ENCODE assay signal across 13 cellular contexts in the genomic region with DNA sequence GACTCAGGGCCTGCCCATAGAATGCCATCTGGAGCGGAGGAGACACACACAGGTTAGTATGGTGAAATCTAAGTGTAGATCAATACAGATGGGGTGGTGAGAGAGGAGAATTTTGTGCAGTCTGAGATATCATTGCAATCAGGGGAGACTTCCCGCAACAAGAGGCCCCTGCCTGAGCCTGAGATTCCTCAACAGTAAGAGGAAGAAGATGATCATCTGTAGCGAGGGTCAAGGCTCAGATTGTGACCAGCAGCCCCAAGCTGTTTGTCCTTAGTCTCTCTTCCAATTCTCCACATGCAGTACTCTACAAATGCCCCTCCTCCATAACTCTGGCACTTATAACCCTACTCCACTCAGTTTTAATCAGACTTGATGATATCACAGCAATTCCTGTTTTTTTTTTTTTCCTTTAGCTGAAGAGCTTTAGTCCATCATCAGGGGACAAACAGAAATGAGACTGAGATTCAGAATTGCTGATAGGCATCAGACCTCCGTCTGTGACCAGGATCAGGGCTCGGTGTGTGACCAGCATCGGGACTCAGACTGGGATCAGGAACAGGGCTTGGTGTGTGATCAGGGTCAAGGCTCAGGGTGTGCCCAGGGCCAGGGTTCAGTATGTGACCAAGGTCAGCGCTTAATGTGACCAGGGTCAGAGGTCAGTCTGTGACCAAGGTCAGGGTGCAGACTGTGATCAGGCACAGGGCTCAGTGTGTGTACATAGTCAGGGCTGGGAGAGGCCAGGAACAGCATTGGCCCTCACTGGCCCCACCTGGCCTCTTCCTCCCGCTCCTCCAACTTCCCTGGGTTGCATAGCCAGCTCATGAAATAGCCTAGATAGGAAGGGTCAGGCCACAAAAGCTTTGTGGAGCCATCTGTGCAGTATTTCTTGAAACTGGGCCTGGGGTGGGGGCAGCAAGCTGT. TPM values are rescaled to one million over a fixed set of nuclear protein-coding genes. Genes with fewer than 3 reads are reported as not detected.
DNase-seq lines count a peak whose midpoint lies in the region; ATAC-seq and TF ChIP-seq lines count a peak whose summit lies in the region.
"Had no signal": no experiment of that assay in that cellular context is flagged by ENCODE, and none has a peak within 500 bp of the region (broad histone marks: within the 10 kb centered on the region; RNA-seq: fewer than 3 reads in every experiment).

No MANE protein-coding gene starts in this region.

- TF ChIP-seq EP300 in gastroesophageal sphincter (IDR thresholded peaks at IDR 0.05) (no peak), sigmoid colon (IDR thresholded peaks at IDR 0.05) (no peak)

- POLR2A ChIA-PET in CD4-positive, alpha-beta memory T cell (lab: Charles Lee; ENCODE audit: partially characterized antibody), result interaction anchor here (1.1 to 1.2 kb wide), 3 partner anchors 11 to 13 kb away, joined by 3 to 5 read pairs (median 4); no protein-coding TSS in a partner anchor

- H3K4me1 Mint-ChIP-seq in CD4-positive, alpha-beta memory T cell, result peaks cover 21 to 49% (median 33%) of the 10 kb centered on the region in 4 donors

- ATAC-seq in gastroesophageal sphincter (peak; percentile 9), HG03432 (IDR thresholded peaks at IDR 0.05; ENCODE audit: unreplicated experiment) (no peak)
- ATAC-seq: activated CD4-positive, CD25-positive, alpha-beta regulatory T cell treated with anti-CD3 and anti-CD28 coated beads, Interleukin-2, amount 50 U/mL, for 24 hours had no signal

- TF ChIP-seq POLR2A in gastroesophageal sphincter (IDR thresholded peaks at IDR 0.05) (no peak), sigmoid colon (IDR thresholded peaks at IDR 0.05) (no peak)

- no peak overlapping the region for H3K4me3 ChIP-seq in CD4-positive, alpha-beta memory T cell (ENCODE audit: low read length in 2 of 2)
- H3K4me3 ChIP-seq in gastroesophageal sphincter (no peak overlapping the region), sigmoid colon (no peak overlapping the region)

- no peaks in the 10 kb centered on the region for H3K36me3 ChIP-seq in CD4-positive, alpha-beta memory T cell (ENCODE audit: insufficient read depth, low read length)
- H3K36me3 ChIP-seq in gastroesophageal sphincter, result peaks cover 0 to 7% of the 10 kb centered on the region in 2 donors
- no peaks in the 10 kb centered on the region for H3K36me3 ChIP-seq in sigmoid colon

- intact Hi-C loops in CD4-positive, alpha-beta memory T cell (cut with micrococcal nuclease), result no loop called here
- intact Hi-C loops in sigmoid colon (cut with DNase I), result no loop called here

- H3K4me3 Mint-ChIP-seq in CD4-positive, alpha-beta memory T cell, result peak overlapping the region in 2 of 8 donors; percentile 4
- H3K4me3 Mint-ChIP-seq: naive B cell had no signal

- H3K36me3 Mint-ChIP-seq in CD4-positive, alpha-beta memory T cell, result no peaks in the 10 kb centered on the region
- H3K36me3 Mint-ChIP-seq: naive B cell had no signal

- 65 to 94% methylated on average over 2 to 4 of the region's 8 CpGs for WGBS in gastroesophageal sphincter (ENCODE audit: low coverage in 1 of 2), 2 donors
- WGBS in sigmoid colon, 2 donors, result 81 to 84% methylated on average over 8 of the region's 8 CpGs

- CTCF ChIA-PET in CD4-positive, alpha-beta memory T cell (lab: Charles Lee; ENCODE audit: partially characterized antibody), result interaction anchor here (1.2 to 1.9 kb wide), 6 partner anchors 11 to 33 kb away, joined by 4 to 21 read pairs (median 4); no protein-coding TSS in a partner anchor

- H3K9me3 ChIP-seq in CD4-positive, alpha-beta memory T cell (ENCODE audit: control insufficient read depth in 1 of 2, low read length in 2 of 2), result no peaks in the 10 kb centered on the region
- no peaks in the 10 kb centered on the region for H3K9me3 ChIP-seq in gastroesophageal sphincter
- H3K9me3 ChIP-seq in sigmoid colon, result no peaks in the 10 kb centered on the region

- TF ChIP-seq CTCF in gastroesophageal sphincter (IDR thresholded peaks at IDR 0.05), result no peak
- no peak for TF ChIP-seq CTCF in sigmoid colon (IDR thresholded peaks at IDR 0.05)

- H3K4me1 ChIP-seq in CD4-positive, alpha-beta memory T cell (ENCODE audit: insufficient read depth, low read length), result peaks cover 32% of the 10 kb centered on the region
- H3K4me1 ChIP-seq in gastroesophageal sphincter (peaks cover 0 to 73% (median 22%) of the 10 kb centered on the region in 3 donors), sigmoid colon (peaks cover 0 to 34% (median 14%) of the 10 kb centered on the region in 4 donors)

- no peak for DNase-seq in CD4-positive, alpha-beta memory T cell
- peak; percentile 52 for DNase-seq in SK-N-DZ (ENCODE audit: low spot score)
- peak; percentile 43 for DNase-seq in sigmoid colon
- no peak for DNase-seq in NCI-H146 treated with DMSO at 0.1 percent for 48 hours (lab: John Stamatoyannopoulos, UW; ENCODE audit: unreplicated experiment)
- no peak for DNase-seq in NCI-H82 treated with DMSO at 0.1 percent for 48 hours (lab: John Stamatoyannopoulos, UW; ENCODE audit: unreplicated experiment)
- no peak for DNase-seq in activated CD8-positive, alpha-beta memory T cell treated with anti-CD3 and anti-CD28 coated beads, Interleukin-2, amount 50 U/mL, for 4 hours
- DNase-seq: activated effector memory CD4-positive, alpha-beta T cell treated with Interleukin-2 at 50 U/mL for 16 hours; naive B cell; NCI-H1436 treated with DMSO at 0.1 percent for 48 hours; NCI-H774 had no signal

- no peaks in the 10 kb centered on the region for H3K27me3 ChIP-seq in CD4-positive, alpha-beta memory T cell (ENCODE audit: insufficient read depth, low read length)
- H3K27me3 ChIP-seq in gastroesophageal sphincter, result no peaks in the 10 kb centered on the region
- H3K27me3 ChIP-seq in sigmoid colon, result no peaks in the 10 kb centered on the region

- H3K27me3 Mint-ChIP-seq in CD4-positive, alpha-beta memory T cell, result no peaks in the 10 kb centered on the region

- H3K27ac Mint-ChIP-seq in CD4-positive, alpha-beta memory T cell, result peak overlapping the region; percentile 9 to 91 (median 84)
- H3K27ac Mint-ChIP-seq: naive B cell had no signal

- H3K9me3 Mint-ChIP-seq in CD4-positive, alpha-beta memory T cell, result no peaks in the 10 kb centered on the region
- H3K9me3 Mint-ChIP-seq: naive B cell had no signal

- H3K27ac ChIP-seq in CD4-positive, alpha-beta memory T cell (ENCODE audit: low read depth, low read length), result no peak overlapping the region
- H3K27ac ChIP-seq in gastroesophageal sphincter, result peak overlapping the region in 3 of 4 donors; percentile 13 to 70 (median 57)
- peak overlapping the region in 2 of 4 donors; percentile 10 to 27 for H3K27ac ChIP-seq in sigmoid colon

RNA-seq across cellular contexts. Expression of a gene that starts 14.1 kb away (rescaled TPM):
- total RNA-seq in CD4-positive, alpha-beta memory T cell, result 1 to 10 TPM; 1.6 to 2.1 TPM
- 10 to 100 TPM in 1 of 2 donors, 1 to 10 TPM in 1; 6.4 to 13.1 TPM for polyA plus RNA-seq in CD4-positive, alpha-beta memory T cell
- 29.4 and 31.5 TPM in 2 replicates for polyA plus RNA-seq in SK-N-DZ (2014; cell fraction: cytosol; rRNA removed)
- polyA plus RNA-seq in SK-N-DZ (2014; cell fraction: nucleus; rRNA removed), result 24.0 and 26.1 TPM in 2 replicates
- total RNA-seq in gastroesophageal sphincter (10 to 100 TPM; 22.9 to 63.0 (median 34.5) TPM), sigmoid colon (10 to 100 TPM in 3 of 4 donors, 1 to 10 TPM in 1; 7.6 to 27.7 (median 14.6) TPM)
- polyA plus RNA-seq in sigmoid colon, result 1 to 10 TPM in 2 of 3 donors, not detected in 1; 3.0 to 7.4 TPM

RNA-seq across cellular contexts. Expression of a gene that starts 51.8 kb away (rescaled TPM):
- 10 to 100 TPM; 10.8 to 11.1 TPM for total RNA-seq in CD4-positive, alpha-beta memory T cell
- polyA plus RNA-seq in CD4-positive, alpha-beta memory T cell, result 1 to 10 TPM; 8.1 to 8.7 TPM
- 10.7 and 13.9 TPM in 2 replicates for polyA plus RNA-seq in SK-N-DZ (2014; cell fraction: cytosol; rRNA removed)
- 6.9 and 16.8 TPM in 2 replicates for polyA plus RNA-seq in SK-N-DZ (2014; cell fraction: nucleus; rRNA removed)
- 10 to 100 TPM in 3 of 4 donors, 1 to 10 TPM in 1; 8.1 to 21.7 (median 13.7) TPM for total RNA-seq in gastroesophageal sphincter
- 10 to 100 TPM in 3 of 4 donors, 1 to 10 TPM in 1; 10.0 to 17.8 (median 13.8) TPM for total RNA-seq in sigmoid colon
- 10 to 100 TPM in 1 of 3 donors, 1 to 10 TPM in 2; 3.5 to 18.5 (median 4.2) TPM for polyA plus RNA-seq in sigmoid colon

RNA-seq across cellular contexts. Expression of a gene that starts 54.2 kb away (rescaled TPM):
- total RNA-seq in CD4-positive, alpha-beta memory T cell, result 10 to 100 TPM; 61.5 to 66.6 TPM
- 10 to 100 TPM in 1 of 2 donors, 1 to 10 TPM in 1; 9.6 to 33.2 TPM for polyA plus RNA-seq in CD4-positive, alpha-beta memory T cell
- polyA plus RNA-seq in SK-N-DZ (2014; cell fraction: cytosol; rRNA removed), result 9.1 and 14.0 TPM in 2 replicates
- polyA plus RNA-seq in SK-N-DZ (2014; cell fraction: nucleus; rRNA removed), result 13.7 and 17.4 TPM in 2 replicates
- 10 to 100 TPM; 24.1 to 75.1 (median 52.1) TPM for total RNA-seq in gastroesophageal sphincter
- 100 to 1,000 TPM in 1 of 4 donors, 10 to 100 TPM in 3; 43.3 to 129 (median 60.0) TPM for total RNA-seq in sigmoid colon
- 10 to 100 TPM in 1 of 3 donors, 1 to 10 TPM in 2; 9.6 to 36.4 (median 9.7) TPM for polyA plus RNA-seq in sigmoid colon

Comparison
In these comparisons a context has a peak if more than half of its experiments do, and no peak if none do; other contexts are left out.
1. DNase-seq: peak in SK-N-DZ (single experiment) and sigmoid colon (single experiment); none in CD4-positive, alpha-beta memory T cell (0 of 5), NCI-H146 treated with DMSO at 0.1 percent for 48 hours (single experiment), NCI-H82 treated with DMSO at 0.1 percent for 48 hours (single experiment) and activated CD8-positive, alpha-beta memory T cell treated with anti-CD3 and anti-CD28 coated beads, Interleukin-2, amount 50 U/mL, for 4 hours (single experiment).